ENCODE assay signal across 24 cellular contexts in the genomic region with DNA sequence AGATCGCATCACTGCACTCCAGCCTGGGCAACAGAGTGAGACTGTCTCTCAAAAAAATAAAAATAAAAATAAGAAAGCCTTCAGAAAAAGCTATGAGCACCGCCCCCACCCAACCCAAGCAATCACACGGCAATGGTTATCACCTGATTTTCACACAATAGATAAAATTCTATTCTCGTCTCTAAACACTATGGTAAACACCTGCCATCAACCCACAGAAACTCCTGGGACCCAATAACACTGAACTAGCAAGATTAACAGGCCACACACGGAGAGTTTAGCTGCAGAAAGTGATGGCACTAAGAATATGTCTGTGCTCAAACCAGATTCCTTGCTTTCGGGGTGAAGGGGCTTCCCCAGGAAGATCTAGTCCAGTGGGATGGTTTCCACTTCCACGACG.
DNase-seq lines count a peak whose midpoint lies in the region; ATAC-seq and TF ChIP-seq lines count a peak whose summit lies in the region.
"Had no signal": no experiment of that assay in that cellular context is flagged by ENCODE, and none has a peak within 500 bp of the region (broad histone marks: within the 10 kb centered on the region; RNA-seq: fewer than 3 reads in every experiment).

No MANE protein-coding gene starts in this region.

- H2AFZ ChIP-seq in MM.1S (ENCODE audit: low read length), result no peak overlapping the region
- H2AFZ ChIP-seq: GM23248 had no signal

- H3K27me3 ChIP-seq in DOHH2 (ENCODE audit: control insufficient read depth, low read length) (no peaks in the 10 kb centered on the region), MM.1S (replicated peaks; ENCODE audit: insufficient read depth, low read length) (no peaks in the 10 kb centered on the region)
- H3K27me3 ChIP-seq: gastroesophageal sphincter, right lobe of liver, uterus had no signal

- peak overlapping the region; percentile 69 for H3K9ac ChIP-seq in MM.1S (ENCODE audit: low read length)
- H3K9ac ChIP-seq: GM23248 had no signal

- no peaks in the 10 kb centered on the region for H3K9me2 ChIP-seq in DOHH2 (replicated peaks; ENCODE audit: control insufficient read depth, low read length)
- H3K9me2 ChIP-seq in MM.1S (replicated peaks; ENCODE audit: insufficient read depth, low read length), result no peaks in the 10 kb centered on the region

- H3F3A ChIP-seq in DOHH2 (ENCODE audit: control insufficient read depth, insufficient read depth) (peaks cover 54% of the 10 kb centered on the region), MM.1S (ENCODE audit: insufficient read depth, low read length) (peaks cover 26% of the 10 kb centered on the region)

- H3K36me3 ChIP-seq in DOHH2 (ENCODE audit: control insufficient read depth, low read length), result peaks cover 24% of the 10 kb centered on the region
- H3K36me3 ChIP-seq in MM.1S (replicated peaks; ENCODE audit: insufficient read depth, low read length), result no peaks in the 10 kb centered on the region
- H3K36me3 ChIP-seq: right lobe of liver, uterus had no signal

- H3K9me3 ChIP-seq in DOHH2 (ENCODE audit: control insufficient read depth, insufficient read depth, low read length) (no peaks in the 10 kb centered on the region), MM.1S (replicated peaks; ENCODE audit: insufficient read depth, low read length) (no peaks in the 10 kb centered on the region)
- H3K9me3 ChIP-seq: A549, gastroesophageal sphincter, right lobe of liver, uterus had no signal

- H3K4me1 Mint-ChIP-seq in endothelial cell (ENCODE audit: unreplicated experiment), result peaks cover 18% of the 10 kb centered on the region

- peaks cover 8% of the 10 kb centered on the region for H3K27me3 Mint-ChIP-seq in endothelial cell (ENCODE audit: unreplicated experiment)
- H3K27me3 Mint-ChIP-seq: activated CD4-positive, alpha-beta memory T cell treated with anti-CD3 and anti-CD28 coated beads for 36 hours had no signal

- DNase-seq in MM.1S (peak; percentile 92), endothelial cell (ENCODE audit: low spot score) (no peak), foreskin melanocyte (no peak), NCI-H1436 treated with DMSO at 0.1 percent for 48 hours (lab: John Stamatoyannopoulos, UW) (no peak)
- no peak for DNase-seq in activated CD4-positive, alpha-beta T cell treated with anti-CD3 and anti-CD28 coated beads for 1 hour
- DNase-seq: activated B cell treated with CpG ODN at 0.5 μM for 24 hours; activated CD4-positive, alpha-beta memory T cell treated with anti-CD3 and anti-CD28 coated beads for 36 hours; activated gamma-delta T cell treated with Interleukin-2 at 50 U/mL for 16 hours; Calu3; GM23248; kidney glomerular epithelial cell; mesenchymal stem cell; naive B cell; NCI-H1092; NCI-H2029 treated with DMSO at 0.1 percent for 48 hours; NCI-H446 treated with DMSO at 0.1 percent for 48 hours; right lobe of liver; stimulated activated CD4-positive, alpha-beta T cell treated with anti-CD3 and anti-CD28 coated beads, Interleukin-15, amount 100 ng/mL, for 24 hours had no signal

- no peak overlapping the region for H3K4me3 Mint-ChIP-seq in endothelial cell (ENCODE audit: unreplicated experiment)
- H3K4me3 Mint-ChIP-seq: activated B cell treated with CpG ODN at 0.5 μM for 24 hours; activated CD4-positive, alpha-beta memory T cell treated with anti-CD3 and anti-CD28 coated beads for 36 hours; naive B cell had no signal

- no peaks in the 10 kb centered on the region for H3K36me3 Mint-ChIP-seq in endothelial cell (ENCODE audit: low read depth, unreplicated experiment)
- H3K36me3 Mint-ChIP-seq: activated CD4-positive, alpha-beta memory T cell treated with anti-CD3 and anti-CD28 coated beads for 36 hours; naive B cell had no signal

- peak overlapping the region; percentile 20 for H3K27ac Mint-ChIP-seq in endothelial cell (ENCODE audit: unreplicated experiment)
- H3K27ac Mint-ChIP-seq: activated B cell treated with CpG ODN at 0.5 μM for 24 hours; activated CD4-positive, alpha-beta memory T cell treated with anti-CD3 and anti-CD28 coated beads for 36 hours had no signal

- H3K27ac ChIP-seq in DOHH2 (ENCODE audit: low read depth, low read length) (peak overlapping the region; percentile 97), MM.1S (ENCODE audit: low read length) (peak overlapping the region; percentile 99)
- H3K27ac ChIP-seq: A549, GM23248, right lobe of liver, uterus had no signal

- peak overlapping the region; percentile 87 for H3K4me3 ChIP-seq in DOHH2 (ENCODE audit: low read length)
- 0 out of 2 replicates have a peak overlapping the region, but pooled peaks have one; percentile 30 for H3K4me3 ChIP-seq in MM.1S (ENCODE audit: low read length)
- H3K4me3 ChIP-seq: A549, gastroesophageal sphincter, GM23248, right lobe of liver, uterus had no signal

- peak overlapping the region; percentile 92 for H3K4me2 ChIP-seq in DOHH2 (ENCODE audit: low read length)
- H3K4me2 ChIP-seq in MM.1S (ENCODE audit: low read depth, low read length), result peak overlapping the region; percentile 77
- H3K4me2 ChIP-seq: A549 had no signal

- no peaks in the 10 kb centered on the region for H4K20me1 ChIP-seq in DOHH2 (ENCODE audit: control insufficient read depth, insufficient read depth, low read depth, low read length)
- H4K20me1 ChIP-seq in MM.1S (ENCODE audit: insufficient read depth, low read length), result no peaks in the 10 kb centered on the region

- H3K79me2 ChIP-seq in DOHH2 (ENCODE audit: control insufficient read depth, low read length) (peaks cover 36% of the 10 kb centered on the region), MM.1S (ENCODE audit: low read length) (peaks cover 9% of the 10 kb centered on the region)

- TF ChIP-seq CTCF in DOHH2 (IDR thresholded peaks at IDR 0.05; ENCODE audit: low read depth, low read length, poor library complexity, severe bottlenecking) (no peak), MM.1S (IDR thresholded peaks at IDR 0.05; ENCODE audit: low read length) (no peak), endothelial cell (IDR thresholded peaks at IDR 0.05; ENCODE audit: unreplicated experiment) (no peak)

- peaks cover 92% of the 10 kb centered on the region for H3K4me1 ChIP-seq in DOHH2 (ENCODE audit: control insufficient read depth, low read length)
- peaks cover 45% of the 10 kb centered on the region for H3K4me1 ChIP-seq in MM.1S (ENCODE audit: low read length)
- H3K4me1 ChIP-seq: A549 had no signal

- no peaks in the 10 kb centered on the region for H3K9me3 Mint-ChIP-seq in endothelial cell (ENCODE audit: unreplicated experiment)
- H3K9me3 Mint-ChIP-seq: activated B cell treated with CpG ODN at 0.5 μM for 24 hours; activated CD4-positive, alpha-beta memory T cell treated with anti-CD3 and anti-CD28 coated beads for 36 hours had no signal

- ATAC-seq in GM18873 (IDR thresholded peaks at IDR 0.05; ENCODE audit: low FRiP score, unreplicated experiment) (peak; percentile 41), HG03280 (IDR thresholded peaks at IDR 0.05; ENCODE audit: unreplicated experiment) (no peak)
- ATAC-seq: A549, gastroesophageal sphincter, right lobe of liver had no signal
